Comparison of ENCODE assay signal across 9 cellular contexts in the genomic region with DNA sequence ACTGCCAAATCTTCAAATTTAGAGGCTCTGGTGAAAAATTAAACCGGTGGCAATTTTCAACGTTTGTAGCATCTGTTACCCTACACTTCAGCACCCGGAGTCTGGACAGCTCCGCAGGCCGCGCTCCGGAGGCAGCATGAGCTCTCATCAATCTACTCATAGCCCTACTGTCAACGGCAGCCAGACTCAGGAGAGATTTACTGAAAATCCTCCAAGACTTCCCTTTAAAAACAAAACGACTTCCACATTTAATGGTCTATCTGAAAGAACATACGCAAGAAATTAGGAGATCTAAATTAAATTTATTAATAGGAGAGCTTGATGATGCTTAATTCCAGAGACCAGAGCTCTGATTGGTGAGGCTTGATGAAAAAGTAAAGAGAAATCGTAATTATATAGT. TPM values are rescaled to one million over a fixed set of nuclear protein-coding genes. Genes with fewer than 3 reads are reported as not detected.
DNase-seq lines count a peak whose midpoint lies in the region; ATAC-seq and TF ChIP-seq lines count a peak whose summit lies in the region.
"Had no signal": no experiment of that assay in that cellular context is flagged by ENCODE, and none has a peak within 500 bp of the region (broad histone marks: within the 10 kb centered on the region; RNA-seq: fewer than 3 reads in every experiment).

No MANE protein-coding gene starts in this region.

- no peak for TF ChIP-seq CTCF in heart right ventricle (IDR thresholded peaks at IDR 0.05)
- no peak for TF ChIP-seq CTCF in chondrocyte (IDR thresholded peaks at IDR 0.05)

- POLR2A ChIA-PET in activated CD4-positive, alpha-beta memory T cell treated with anti-CD3 and anti-CD28 coated beads for 36 hours (lab: Charles Lee), result no interaction called here

- no peak overlapping the region for H3K27ac ChIP-seq in heart right ventricle
- H3K27ac ChIP-seq: ovary had no signal

- H3K4me3 ChIP-seq in heart right ventricle, result no peak overlapping the region
- H3K4me3 ChIP-seq: ovary had no signal

- H3K27me3 ChIP-seq in heart right ventricle, result peaks cover 38 to 100% (median 86%) of the 10 kb centered on the region in 7 donors
- H3K27me3 ChIP-seq: ovary had no signal

- no peak overlapping the region for H3K27ac Mint-ChIP-seq in activated CD4-positive, alpha-beta memory T cell treated with anti-CD3 and anti-CD28 coated beads for 36 hours
- H3K27ac Mint-ChIP-seq in chondrocyte (ENCODE audit: unreplicated experiment), result no peak overlapping the region

- ATAC-seq in heart right ventricle, result no peak
- ATAC-seq in HG02970 (IDR thresholded peaks at IDR 0.05; ENCODE audit: low FRiP score, unreplicated experiment), result no peak

- H3K4me1 Mint-ChIP-seq in activated CD4-positive, alpha-beta memory T cell treated with anti-CD3 and anti-CD28 coated beads for 36 hours (ENCODE audit: low read depth), result peaks cover 15% of the 10 kb centered on the region
- H3K4me1 Mint-ChIP-seq in chondrocyte (ENCODE audit: low read depth), result peaks cover 28% of the 10 kb centered on the region

- H3K27me3 Mint-ChIP-seq in activated CD4-positive, alpha-beta memory T cell treated with anti-CD3 and anti-CD28 coated beads for 36 hours, result peaks cover 59% of the 10 kb centered on the region
- peaks cover 78% of the 10 kb centered on the region for H3K27me3 Mint-ChIP-seq in chondrocyte (ENCODE audit: low read depth)

- peaks cover 16 to 43% (median 34%) of the 10 kb centered on the region in 9 donors for H3K4me1 ChIP-seq in heart right ventricle

- peaks cover 7% of the 10 kb centered on the region for H3K36me3 Mint-ChIP-seq in activated CD4-positive, alpha-beta memory T cell treated with anti-CD3 and anti-CD28 coated beads for 36 hours
- no peaks in the 10 kb centered on the region for H3K36me3 Mint-ChIP-seq in chondrocyte (ENCODE audit: low read depth)

- no peak overlapping the region for H3K4me3 Mint-ChIP-seq in activated CD4-positive, alpha-beta memory T cell treated with anti-CD3 and anti-CD28 coated beads for 36 hours
- H3K4me3 Mint-ChIP-seq in chondrocyte (ENCODE audit: unreplicated experiment), result no peak overlapping the region

- intact Hi-C loops in activated CD4-positive, alpha-beta memory T cell treated with anti-CD3 and anti-CD28 coated beads for 36 hours (cut with micrococcal nuclease), result no loop called here
- intact Hi-C loops in heart right ventricle (cut with DNase I), result no loop called here

- H3K36me3 ChIP-seq in heart right ventricle, result no peaks in the 10 kb centered on the region
- H3K36me3 ChIP-seq: ovary had no signal

- DNase-seq in CD1c-positive myeloid dendritic cell (ENCODE audit: extremely low spot score) (peak; percentile 9), KG1 (lab: John Stamatoyannopoulos, UW) (peak; percentile 15), heart right ventricle (peak; percentile 47 to 51), chondrocyte (ENCODE audit: low spot score) (no peak), epidermal melanocyte (ENCODE audit: insufficient read length, low spot score) (no peak)
- peak; percentile 63 for DNase-seq in activated CD4-positive, alpha-beta memory T cell treated with anti-CD3 and anti-CD28 coated beads for 36 hours
- DNase-seq in stimulated activated CD4-positive, alpha-beta T cell treated with anti-CD3 and anti-CD28 coated beads, Interleukin-2, amount 100 ng/mL, for 24 hours, result peak; percentile 41 to 63

- 4 to 5% methylated on average over 11 of the region's 11 CpGs for WGBS in heart right ventricle, 2 donors

- peaks cover 3% of the 10 kb centered on the region for H3K9me3 Mint-ChIP-seq in activated CD4-positive, alpha-beta memory T cell treated with anti-CD3 and anti-CD28 coated beads for 36 hours
- no peaks in the 10 kb centered on the region for H3K9me3 Mint-ChIP-seq in chondrocyte (ENCODE audit: low read depth)

- H3K9me3 ChIP-seq in heart right ventricle, result no peaks in the 10 kb centered on the region
- H3K9me3 ChIP-seq: ovary had no signal

- CTCF ChIA-PET in activated CD4-positive, alpha-beta memory T cell treated with anti-CD3 and anti-CD28 coated beads for 36 hours (lab: Charles Lee), result no interaction called here

RNA-seq across cellular contexts. Expression of gene ADCYAP1, which starts 1.0 kb away (rescaled TPM):
- not detected for total RNA-seq in activated CD4-positive, alpha-beta memory T cell treated with anti-CD3 and anti-CD28 coated beads for 36 hours
- total RNA-seq in heart right ventricle, result 1 to 10 TPM in 1 of 10 donors, under 1 TPM in 7, not detected in 2; 0.09 to 2.7 (median 0.17) TPM
- polyA plus RNA-seq in heart right ventricle, result under 1 TPM; 0.13 to 0.29 TPM
- total RNA-seq in chondrocyte, result not detected in 3 replicates

Comparison
In these comparisons a context has a peak if more than half of its experiments do, and no peak if none do; other contexts are left out.
1. DNase-seq: peak in CD1c-positive myeloid dendritic cell (single experiment), KG1 (single experiment), activated CD4-positive, alpha-beta memory T cell treated with anti-CD3 and anti-CD28 coated beads for 36 hours (single experiment), heart right ventricle (2 of 2) and stimulated activated CD4-positive, alpha-beta T cell treated with anti-CD3 and anti-CD28 coated beads, Interleukin-2, amount 100 ng/mL, for 24 hours (2 of 2); none in chondrocyte (single experiment) and epidermal melanocyte (single experiment).